Comparison of ENCODE assay signal across 21 cellular contexts in the genomic region with DNA sequence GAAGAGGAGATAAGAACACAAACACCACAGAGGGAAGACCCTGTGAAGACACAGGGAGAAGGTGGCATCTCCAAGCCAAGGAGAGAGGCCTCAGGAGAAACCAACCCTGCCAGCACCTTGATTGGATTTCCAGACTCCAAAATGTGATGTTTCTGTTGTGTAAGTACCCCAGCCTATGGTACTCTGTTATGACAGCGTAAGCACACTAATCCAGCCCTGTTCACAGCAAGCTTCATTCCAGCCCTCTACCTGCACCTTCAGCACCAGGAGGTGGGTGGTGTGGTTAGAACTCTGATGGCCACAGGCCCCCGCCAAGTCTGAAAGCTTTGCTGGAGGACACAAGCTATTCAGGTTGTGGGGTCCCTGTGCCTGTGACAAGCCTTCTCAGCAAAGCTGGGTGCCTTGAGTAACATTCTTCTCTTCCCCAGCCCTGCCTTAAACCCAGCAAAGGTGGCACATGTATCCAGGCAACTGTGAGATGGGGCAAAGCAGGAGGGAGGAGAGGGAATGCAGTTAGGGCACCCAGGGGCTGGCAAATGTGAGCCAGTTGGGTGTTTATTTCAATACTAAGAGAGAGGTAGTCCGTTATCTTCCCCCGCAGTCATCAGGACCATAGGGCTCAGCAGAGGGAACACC. TPM values are rescaled to one million over a fixed set of nuclear protein-coding genes. Genes with fewer than 3 reads are reported as not detected.
"Had no signal": no experiment of that assay in that cellular context is flagged by ENCODE, and none has a peak within 500 bp of the region (broad histone marks: within the 10 kb centered on the region; RNA-seq: fewer than 3 reads in every experiment).

No MANE protein-coding gene starts in this region.

- H3K27ac ChIP-seq: brain microvascular endothelial cell, gastrocnemius medialis had no signal

- DNase-seq: activated CD4-positive, alpha-beta T cell treated with anti-CD3 and anti-CD28 coated beads for 1 hour; activated CD4-positive, alpha-beta T cell treated with anti-CD3 and anti-CD28 coated beads, Interleukin-2, amount 50 U/mL, for 1 hour; activated gamma-delta T cell treated with Interleukin-2 at 50 U/mL for 16 hours; activated T-cell treated with anti-CD3 and anti-CD28 coated beads, Interleukin-2, amount 50 U/mL, for 1 hour; brain microvascular endothelial cell; effector memory CD4-positive, alpha-beta T cell; naive thymus-derived CD8-positive, alpha-beta T cell; stimulated activated CD4-positive, alpha-beta T cell treated with anti-CD3 and anti-CD28 coated beads, Interleukin-12 subunit alpha, Interleukin-12 subunit beta, amount 100 ng/mL, for 4 hours; stimulated activated CD4-positive, alpha-beta T cell treated with anti-CD3 and anti-CD28 coated beads, Interleukin-4, amount 100 ng/mL, for 4 hours; stimulated activated naive CD8-positive, alpha-beta T cell treated with anti-CD3 and anti-CD28 coated beads, Interleukin-15, Interleukin-2, amounts not matched to agents 100 U/mL and 50 U/mL, for 24 hours; T-helper 9 cell had no signal

- H3K9me3 ChIP-seq: gastrocnemius medialis, thyroid gland had no signal

- H3K36me3 Mint-ChIP-seq: activated naive CD4-positive, alpha-beta T cell treated with anti-CD3 and anti-CD28 coated beads, Interleukin-2, amount 50 U/mL, for 24 hours; naive thymus-derived CD8-positive, alpha-beta T cell had no signal

- H3K27me3 ChIP-seq: brain microvascular endothelial cell, gastrocnemius medialis, thyroid gland had no signal

- H3K4me3 Mint-ChIP-seq: activated naive CD4-positive, alpha-beta T cell treated with anti-CD3 and anti-CD28 coated beads, Interleukin-2, amount 50 U/mL, for 24 hours; naive thymus-derived CD8-positive, alpha-beta T cell had no signal

- H3K27ac Mint-ChIP-seq: activated naive CD4-positive, alpha-beta T cell treated with anti-CD3 and anti-CD28 coated beads, Interleukin-2, amount 50 U/mL, for 24 hours; naive thymus-derived CD8-positive, alpha-beta T cell had no signal

- H3K9me3 Mint-ChIP-seq: activated naive CD4-positive, alpha-beta T cell treated with anti-CD3 and anti-CD28 coated beads, Interleukin-2, amount 50 U/mL, for 24 hours; naive thymus-derived CD8-positive, alpha-beta T cell had no signal

- H3K4me3 ChIP-seq: gastrocnemius medialis, thyroid gland had no signal

- ATAC-seq: naive thymus-derived CD8-positive, alpha-beta T cell; stimulated activated naive CD8-positive, alpha-beta T cell treated with anti-CD3 and anti-CD28 coated beads, Interleukin-15, Interleukin-2, amounts not matched to agents 100 U/mL and 50 U/mL, for 24 hours had no signal

- H3K36me3 ChIP-seq: brain microvascular endothelial cell, gastrocnemius medialis, thyroid gland had no signal

RNA-seq across cellular contexts. Expression of gene VSTM4, which starts 4.5 kb away (rescaled TPM):
- total RNA-seq: naive thymus-derived CD8-positive, alpha-beta T cell had no signal
- polyA plus RNA-seq: keratinocyte had no signal

RNA-seq across cellular contexts. Expression of gene FAM170B, which starts 23.0 kb away (rescaled TPM):
- total RNA-seq: dermis microvascular lymphatic vessel endothelial cell; endothelial cell of umbilical vein; esophagus mucosa; gastrocnemius medialis; lung microvascular endothelial cell; naive thymus-derived CD8-positive, alpha-beta T cell; subcutaneous adipose tissue; T-helper 1 cell treated with Interleukin-12 subunit alpha and Interleukin-12 subunit beta and Interleukin-4 antibody, amounts not matched to agents 30 ng/mL and 1 ng/mL, for 36 hours; thyroid gland had no signal
- polyA plus RNA-seq: endothelial cell of umbilical vein; keratinocyte; naive thymus-derived CD8-positive, alpha-beta T cell had no signal
